Comparison of ENCODE assay signal across 8 cellular contexts in genomic region chr11:35138058-35138457, GRCh38. TPM values are rescaled to one million over a fixed set of nuclear protein-coding genes. Genes with fewer than 3 reads are reported as not detected.
DNase-seq lines count a peak whose midpoint lies in the region; ATAC-seq and TF ChIP-seq lines count a peak whose summit lies in the region.
"Had no signal": no experiment of that assay in that cellular context is flagged by ENCODE, and none has a peak within 500 bp of the region (broad histone marks: within the 10 kb centered on the region; RNA-seq: fewer than 3 reads in every experiment).

No MANE protein-coding gene starts in this region.

- no peaks in the 10 kb centered on the region for H4K20me1 ChIP-seq in HCT116 (ENCODE audit: insufficient read depth)

- peaks cover 38% of the 10 kb centered on the region for H3K4me1 Mint-ChIP-seq in activated CD4-positive, alpha-beta memory T cell treated with anti-CD3 and anti-CD28 coated beads, Interleukin-2, amount 10 ng/mL, durations not matched to agents 7 days and 5 days
- H3K4me1 Mint-ChIP-seq in stimulated activated memory B cell treated with anti-CD40 and anti-IgM and Interleukin-4, amounts not matched to agents 10 μg/mL and 1 μg/mL and 100 μg/mL, for 72 hours = peaks cover 38% of the 10 kb centered on the region

- CTCF ChIA-PET in HCT116 (lab: Charles Lee) = interaction anchor here (1.0 to 1.6 kb wide), 2 partner anchors 25 to 211 kb away, joined by 3 to 4 read pairs; no protein-coding TSS in a partner anchor
- CTCF ChIA-PET in activated CD4-positive, alpha-beta memory T cell treated with anti-CD3 and anti-CD28 coated beads, Interleukin-2, amount 10 ng/mL, durations not matched to agents 7 days and 5 days (lab: Charles Lee) = interaction anchor here (1.2 to 5.0 kb wide), 2 partner anchors 11 to 27 kb away, joined by 3 to 49 read pairs; no protein-coding TSS in a partner anchor

- no peak for TF ChIP-seq RAD21 in HCT116 (IDR thresholded peaks at IDR 0.05; ENCODE audit: low read depth)

- H3K9me3 ChIP-seq in HCT116 (ENCODE audit: control insufficient read depth in 1 of 2, insufficient read depth in 1 of 2, low read depth in 1 of 2, low read length in 2 of 2) = no peaks in the 10 kb centered on the region
- H3K9me3 ChIP-seq in right lobe of liver = no peaks in the 10 kb centered on the region
- no peaks in the 10 kb centered on the region for H3K9me3 ChIP-seq in SJCRH30 (replicated peaks)

- no peaks in the 10 kb centered on the region for H3K27me3 ChIP-seq in HCT116 (ENCODE audit: insufficient read depth, low read length)
- no peaks in the 10 kb centered on the region for H3K27me3 ChIP-seq in right lobe of liver
- no peaks in the 10 kb centered on the region for H3K27me3 ChIP-seq in SJCRH30

- peak overlapping the region; percentile 99 for H3K9ac ChIP-seq in HCT116 (ENCODE audit: low read length)

- peaks cover 2% of the 10 kb centered on the region for H3K9me3 Mint-ChIP-seq in activated CD4-positive, alpha-beta memory T cell treated with anti-CD3 and anti-CD28 coated beads, Interleukin-2, amount 10 ng/mL, durations not matched to agents 7 days and 5 days
- H3K9me3 Mint-ChIP-seq in stimulated activated memory B cell treated with anti-CD40 and anti-IgM and Interleukin-4, amounts not matched to agents 10 μg/mL and 1 μg/mL and 100 μg/mL, for 72 hours = no peaks in the 10 kb centered on the region

- no peak overlapping the region for H2AFZ ChIP-seq in HCT116 (ENCODE audit: low read depth, low read length, poor library complexity, severe bottlenecking)

- no peak for TF ChIP-seq POLR2A in HCT116 (IDR thresholded peaks at IDR 0.05; ENCODE audit: borderline replicate concordance, extremely low read depth, insufficient read depth, insufficient read length)
- no peak for TF ChIP-seq POLR2A in right lobe of liver (IDR thresholded peaks at IDR 0.05)

- RAD21 ChIA-PET in HCT116 (lab: Charles Lee; ENCODE audit: low non-redundant PET in 1 of 2, low total read pairs in 2 of 2, uncharacterized antibody in 2 of 2, unreplicated experiment in 2 of 2) = no interaction called here

- TF ChIP-seq CTCF in HCT116 (IDR thresholded peaks at IDR 0.05 in 2 of 3, conservative IDR thresholded peaks at IDR 0.05 in 1 of 3; ENCODE audit: borderline replicate concordance in 1 of 3, insufficient read depth in 1 of 3, low read depth in 2 of 3, low read length in 2 of 3) = no peak
- TF ChIP-seq CTCF in fibroblast of villous mesenchyme (IDR thresholded peaks at IDR 0.05; ENCODE audit: insufficient read depth, low read depth, low read length) = no peak
- no peak for TF ChIP-seq CTCF in right lobe of liver (IDR thresholded peaks at IDR 0.05)

- H3K36me3 ChIP-seq in HCT116 (ENCODE audit: control insufficient read depth in 1 of 2, insufficient read depth in 2 of 2, low read length in 2 of 2) (no peaks in the 10 kb centered on the region; a peak in 1 of 4 replicates), right lobe of liver (no peaks in the 10 kb centered on the region), SJCRH30 (no peaks in the 10 kb centered on the region)

- peak overlapping the region; percentile 97 for H3K27ac ChIP-seq in HCT116 (ENCODE audit: low read depth, low read length)
- no peak overlapping the region for H3K27ac ChIP-seq in right lobe of liver
- no peak overlapping the region for H3K27ac ChIP-seq in SJCRH30

- peaks cover 42% of the 10 kb centered on the region for H3K36me3 Mint-ChIP-seq in activated CD4-positive, alpha-beta memory T cell treated with anti-CD3 and anti-CD28 coated beads, Interleukin-2, amount 10 ng/mL, durations not matched to agents 7 days and 5 days (ENCODE audit: low read depth)
- peaks cover 6% of the 10 kb centered on the region for H3K36me3 Mint-ChIP-seq in stimulated activated memory B cell treated with anti-CD40 and anti-IgM and Interleukin-4, amounts not matched to agents 10 μg/mL and 1 μg/mL and 100 μg/mL, for 72 hours

- H3K9me2 ChIP-seq in HCT116 (ENCODE audit: insufficient read depth) = no peaks in the 10 kb centered on the region

- POLR2A ChIA-PET in HCT116 (lab: Charles Lee) = interaction anchor here (0.8 to 3.3 kb wide), 6 partner anchors 13 to 129 kb away, joined by 3 to 23 read pairs (median 5); no protein-coding TSS in a partner anchor
- POLR2A ChIA-PET in activated CD4-positive, alpha-beta memory T cell treated with anti-CD3 and anti-CD28 coated beads, Interleukin-2, amount 10 ng/mL, durations not matched to agents 7 days and 5 days (lab: Charles Lee) = interaction anchor here (0.7 to 15.4 kb wide), 17 partner anchors 8 to 222 kb away, joined by 3 to 634 read pairs (median 20); partner anchors contain the start of genes APIP and PDHX

- no TSS peak for BruUV-seq in HCT116 (replicated peaks; lab: Mats Ljungman, UMichigan)

- peak overlapping the region; percentile 90 for H3K27ac Mint-ChIP-seq in activated CD4-positive, alpha-beta memory T cell treated with anti-CD3 and anti-CD28 coated beads, Interleukin-2, amount 10 ng/mL, durations not matched to agents 7 days and 5 days
- H3K27ac Mint-ChIP-seq in stimulated activated memory B cell treated with anti-CD40 and anti-IgM and Interleukin-4, amounts not matched to agents 10 μg/mL and 1 μg/mL and 100 μg/mL, for 72 hours = peak overlapping the region; percentile 77

- WGBS in right lobe of liver (ENCODE audit: insufficient coverage, low coverage, low lambda C conversion rate, missing lambda C conversion rate) = 100% methylated on average over 1 of the region's 1 CpG

- peak overlapping the region; percentile 97 for H3K4me3 Mint-ChIP-seq in activated CD4-positive, alpha-beta memory T cell treated with anti-CD3 and anti-CD28 coated beads, Interleukin-2, amount 10 ng/mL, durations not matched to agents 7 days and 5 days
- peak overlapping the region; percentile 87 for H3K4me3 Mint-ChIP-seq in stimulated activated memory B cell treated with anti-CD40 and anti-IgM and Interleukin-4, amounts not matched to agents 10 μg/mL and 1 μg/mL and 100 μg/mL, for 72 hours

- H3K79me2 ChIP-seq in HCT116 (ENCODE audit: insufficient read depth, low read length) = peaks cover 52% of the 10 kb centered on the region

- H3K4me3 ChIP-seq in HCT116 (replicated peaks in 1 of 2; ENCODE audit: low read depth in 1 of 2, low read length in 2 of 2) = peak overlapping the region; percentile 87 to 97
- peak overlapping the region; percentile 95 for H3K4me3 ChIP-seq in fibroblast of villous mesenchyme (ENCODE audit: low read depth, low read length)
- peak overlapping the region in 1 of 3 donors; percentile 70 for H3K4me3 ChIP-seq in right lobe of liver
- H3K4me3 ChIP-seq in SJCRH30 = no peak overlapping the region

- no peak for DNase-seq in HCT116 (ENCODE audit: low read depth, low spot score)
- no peak for DNase-seq in activated CD4-positive, alpha-beta memory T cell treated with anti-CD3 and anti-CD28 coated beads, Interleukin-2, amount 10 ng/mL, durations not matched to agents 7 days and 5 days
- DNase-seq in fibroblast of villous mesenchyme (ENCODE audit: low read depth) = no peak
- DNase-seq in right lobe of liver = no peak
- no peak for DNase-seq in SJCRH30
- no peak for DNase-seq in SIG-M5 (lab: John Stamatoyannopoulos, UW)
- DNase-seq: Karpas-422 had no signal

- ATAC-seq in HCT116 (no peak), right lobe of liver (no peak)
- ATAC-seq in stimulated activated memory B cell treated with anti-CD40 and anti-IgM and Interleukin-4, amounts not matched to agents 10 μg/mL and 1 μg/mL and 100 μg/mL, for 72 hours = no peak

- H3K4me1 ChIP-seq in HCT116 (ENCODE audit: control insufficient read depth in 1 of 2, insufficient read depth in 2 of 2, low read length in 2 of 2) (peaks cover 40 to 59% of the 10 kb centered on the region in 2 experiments), right lobe of liver (peaks cover 0 to 9% (median 0%) of the 10 kb centered on the region in 4 donors), SJCRH30 (no peaks in the 10 kb centered on the region)

- peak overlapping the region; percentile 99 for H3K4me2 ChIP-seq in HCT116 (ENCODE audit: low read length)

- peaks cover 12% of the 10 kb centered on the region for H3K27me3 Mint-ChIP-seq in activated CD4-positive, alpha-beta memory T cell treated with anti-CD3 and anti-CD28 coated beads, Interleukin-2, amount 10 ng/mL, durations not matched to agents 7 days and 5 days
- no peaks in the 10 kb centered on the region for H3K27me3 Mint-ChIP-seq in stimulated activated memory B cell treated with anti-CD40 and anti-IgM and Interleukin-4, amounts not matched to agents 10 μg/mL and 1 μg/mL and 100 μg/mL, for 72 hours

- intact Hi-C loops in HCT116 (cut with micrococcal nuclease) (loop anchor here (5.0 kb wide), 1 partner anchor 99 kb away; no protein-coding TSS in a partner anchor), right lobe of liver (cut with DNase I) (no loop called here)

TF ChIP-seq in HCT116, 20 proteins besides CTCF, POLR2A, EP300 and RAD21 (continues in another document):
- TF ChIP-seq YY1 (IDR thresholded peaks at IDR 0.05; ENCODE audit: extremely low read depth, insufficient replicate concordance, low read depth, low read length) (no peak), FOSL1 (IDR thresholded peaks at IDR 0.05; ENCODE audit: low read depth) (no peak), ZBTB33 (IDR thresholded peaks at IDR 0.05; ENCODE audit: extremely low read depth, insufficient replicate concordance, low read length) (no peak)

RNA-seq across cellular contexts. Expression of gene CD44, which starts 0.9 kb away (rescaled TPM):
- total RNA-seq in HCT116 (2021; ENCODE audit: unreplicated experiment) (742 TPM), fibroblast of villous mesenchyme (441 and 647 TPM in 2 replicates), right lobe of liver (10 to 100 TPM; 12.2 to 64.1 (median 22.9) TPM)
- polyA plus RNA-seq in HCT116 (2012) = 668 and 736 TPM in 2 replicates
- total RNA-seq in activated CD4-positive, alpha-beta memory T cell treated with anti-CD3 and anti-CD28 coated beads, Interleukin-2, amount 10 ng/mL, durations not matched to agents 7 days and 5 days = 100 to 1,000 TPM; 634 to 645 TPM
- total RNA-seq in SJCRH30 (2014; rRNA removed; shearing (Covaris generic)) = 0.04 and 0.05 TPM in 2 replicates

Comparison
In these comparisons a context has a peak if more than half of its experiments do, and no peak if none do; other contexts are left out.
1. RNA of gene CD44, which starts 0.9 kb away (total RNA-seq): 742 TPM in HCT116 (single experiment), 441 to 647 TPM in fibroblast of villous mesenchyme, 634 to 645 TPM in activated CD4-positive, alpha-beta memory T cell treated with anti-CD3 and anti-CD28 coated beads, Interleukin-2, amount 10 ng/mL, durations not matched to agents 7 days and 5 days and 12.2 to 64.1 TPM in right lobe of liver; 0.04 to 0.05 TPM in SJCRH30; every median in the first group is over 10 times any median in the second.